ENCODE assay signal across 23 cellular contexts in the genomic region with DNA sequence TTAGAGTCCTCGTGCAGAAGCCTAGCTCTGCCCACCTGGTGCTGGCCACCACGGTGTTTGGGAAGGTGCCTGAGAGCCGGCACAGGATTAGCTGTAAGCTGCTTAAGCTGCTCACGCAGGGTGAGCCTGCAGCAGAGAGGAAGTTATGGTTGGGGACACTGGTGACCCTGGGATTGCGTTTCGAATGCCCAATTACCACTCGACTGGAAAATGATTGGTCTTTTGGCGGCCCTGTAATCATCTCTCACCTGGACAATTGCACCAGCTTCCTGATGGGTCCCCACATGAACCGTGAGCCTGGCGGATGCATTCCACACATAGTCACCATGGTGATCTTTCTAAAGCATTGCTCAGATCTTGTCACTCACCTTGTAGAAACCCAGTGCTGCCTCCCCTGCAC.
DNase-seq lines count a peak whose midpoint lies in the region; ATAC-seq, FAIRE-seq and TF ChIP-seq lines count a peak whose summit lies in the region.
"Had no signal": no experiment of that assay in that cellular context is flagged by ENCODE, and none has a peak within 500 bp of the region (broad histone marks: within the 10 kb centered on the region; RNA-seq: fewer than 3 reads in every experiment).

No MANE protein-coding gene starts in this region.

- TF ChIP-seq CTCF in HepG2 (CRISPR knock-in tag; IDR thresholded peaks at IDR 0.05), result no peak

- in situ Hi-C loops in HepG2 (cut with HindIII; ENCODE audit: extremely low pct_ligation_motif_present, low pct_unique_long_range_greater_than_20kb), result no loop called here

- CTCF ChIA-PET in HepG2 (lab: Yijun Ruan, JAX; ENCODE audit: low intra/inter-chr PET ratio, low total read pairs), result no interaction called here

- POLR2A ChIA-PET in HepG2 (lab: Yijun Ruan, JAX), result no interaction called here

- ATAC-seq in left lobe of liver, result no peak
- ATAC-seq in HepG2, result no peak
- no peak for ATAC-seq in HG02840 (IDR thresholded peaks at IDR 0.05; ENCODE audit: low FRiP score, unreplicated experiment)
- ATAC-seq: activated CD4-positive, alpha-beta T cell treated with anti-CD3 and anti-CD28 coated beads for 36 hours; left colon; natural killer cell; T-cell had no signal

- no peak overlapping the region for H3K4me2 ChIP-seq in HepG2 (ENCODE audit: low read depth, low read length)

- intact Hi-C loops in HepG2 (cut with micrococcal nuclease; ENCODE audit: unreplicated experiment), result no loop called here

- no TSS peak for BruUV-seq in HepG2 (replicated peaks; lab: Mats Ljungman, UMichigan)

- H3K27ac ChIP-seq in HepG2 (ENCODE audit: extremely low read length, insufficient read depth, low read length), result no peak overlapping the region
- H3K27ac ChIP-seq: uterus had no signal

- no peak overlapping the region for H2AFZ ChIP-seq in HepG2 (ENCODE audit: low read length)

- peaks cover 2 to 3% of the 10 kb centered on the region in 2 experiments; a peak in 2 of 5 replicates for H3K27me3 ChIP-seq in HepG2 (ENCODE audit: control insufficient read depth in 1 of 2, insufficient read depth in 2 of 2, low read length in 2 of 2)
- H3K27me3 ChIP-seq: dorsolateral prefrontal cortex, uterus had no signal

- H3K4me3 ChIP-seq in HepG2 (replicated peaks in 1 of 3; ENCODE audit: insufficient read depth in 1 of 3, low read depth in 2 of 3, low read length in 3 of 3), result no peak overlapping the region
- H3K4me3 ChIP-seq: dorsolateral prefrontal cortex, uterus had no signal

- no peak overlapping the region for H3K9ac ChIP-seq in HepG2 (ENCODE audit: insufficient read depth, low read depth, low read length)

- TF ChIP-seq EP300 in Ishikawa (IDR thresholded peaks at IDR 0.05; ENCODE audit: borderline replicate concordance) (no peak), HepG2 (IDR thresholded peaks at IDR 0.05; ENCODE audit: low read depth in 2 of 2, low read length in 2 of 2) (no peak), HepG2 (CRISPR knock-in tag; IDR thresholded peaks at IDR 0.05; ENCODE audit: borderline replicate concordance) (no peak)

- 19% methylated on average over 7 of the region's 10 CpGs for WGBS in HepG2 (ENCODE audit: low lambda C conversion rate)

- H3K4me1 ChIP-seq in HepG2 (ENCODE audit: insufficient read depth, low read length), result peaks cover 28% of the 10 kb centered on the region
- H3K4me1 ChIP-seq: uterus had no signal

- no peak for FAIRE-seq in HepG2 (lab: Jason Lieb, UNC)

- no peak for TF ChIP-seq RAD21 in Ishikawa (IDR thresholded peaks at IDR 0.05; ENCODE audit: low read depth)
- TF ChIP-seq RAD21 in HepG2 (CRISPR knock-in tag; IDR thresholded peaks at IDR 0.05), result no peak

- peak; percentile 72 for DNase-seq in NCI-H748 (lab: John Stamatoyannopoulos, UW; ENCODE audit: unreplicated experiment)
- peak; percentile 58 for DNase-seq in ecto neural progenitor cell (ENCODE audit: low spot score)
- peak; percentile 48 for DNase-seq in retina
- no peak for DNase-seq in left lobe of liver (ENCODE audit: low spot score)
- no peak for DNase-seq in HepG2 (ENCODE audit: low spot score)
- DNase-seq: activated CD4-positive, alpha-beta T cell treated with anti-CD3 and anti-CD28 coated beads for 36 hours; activated naive CD4-positive, alpha-beta T cell treated with anti-CD3 and anti-CD28 coated beads, Interleukin-2, amount 50 U/mL, for 16 hours; activated T-cell treated with anti-CD3 and anti-CD28 coated beads, Interleukin-2, amount 50 U/mL, for 48 hours; anterior cingulate cortex; CD4-positive, CD25-positive, alpha-beta regulatory T cell; DMS53; HFFc6; left colon; natural killer cell; NCI-H1105; NCI-H526 treated with DMSO at 0.1 percent for 48 hours; OCI-M1; Right ventricle myocardium superior; T-cell; uterus had no signal

- no peaks in the 10 kb centered on the region for H3K9me3 ChIP-seq in HepG2 (ENCODE audit: low read length)
- H3K9me3 ChIP-seq: uterus had no signal

- no peak for TF ChIP-seq POLR2A in HepG2 (IDR thresholded peaks at IDR 0.05; ENCODE audit: insufficient read depth in 1 of 2, low read depth in 2 of 2, low read length in 2 of 2)

- H3K36me3 ChIP-seq in HepG2 (replicated peaks in 1 of 2; ENCODE audit: control insufficient read depth in 1 of 2, insufficient read depth in 2 of 2, low read length in 2 of 2), result no peaks in the 10 kb centered on the region
- H3K36me3 ChIP-seq: uterus had no signal

- H3K79me2 ChIP-seq in HepG2 (ENCODE audit: insufficient read depth, low read length), result no peaks in the 10 kb centered on the region

- no peaks in the 10 kb centered on the region for H4K20me1 ChIP-seq in HepG2 (ENCODE audit: insufficient read depth, low read length)

TF ChIP-seq in Ishikawa, 13 proteins besides CTCF, POLR2A, EP300 and RAD21:
- TF ChIP-seq YY1 (IDR thresholded peaks at IDR 0.05; ENCODE audit: low read depth) (no peak), TEAD4 (IDR thresholded peaks at IDR 0.05) (peak; percentile 4; the same call in 1 of the 2 replicates), TCF12 (IDR thresholded peaks at IDR 0.05; ENCODE audit: low read depth) (0 out of 2 replicates have a peak, but pooled peaks have one; percentile 17)

TF ChIP-seq in HepG2, 621 proteins besides CTCF, POLR2A, EP300 and RAD21 (continues in another document):
- TF ChIP-seq, protein P1, sequence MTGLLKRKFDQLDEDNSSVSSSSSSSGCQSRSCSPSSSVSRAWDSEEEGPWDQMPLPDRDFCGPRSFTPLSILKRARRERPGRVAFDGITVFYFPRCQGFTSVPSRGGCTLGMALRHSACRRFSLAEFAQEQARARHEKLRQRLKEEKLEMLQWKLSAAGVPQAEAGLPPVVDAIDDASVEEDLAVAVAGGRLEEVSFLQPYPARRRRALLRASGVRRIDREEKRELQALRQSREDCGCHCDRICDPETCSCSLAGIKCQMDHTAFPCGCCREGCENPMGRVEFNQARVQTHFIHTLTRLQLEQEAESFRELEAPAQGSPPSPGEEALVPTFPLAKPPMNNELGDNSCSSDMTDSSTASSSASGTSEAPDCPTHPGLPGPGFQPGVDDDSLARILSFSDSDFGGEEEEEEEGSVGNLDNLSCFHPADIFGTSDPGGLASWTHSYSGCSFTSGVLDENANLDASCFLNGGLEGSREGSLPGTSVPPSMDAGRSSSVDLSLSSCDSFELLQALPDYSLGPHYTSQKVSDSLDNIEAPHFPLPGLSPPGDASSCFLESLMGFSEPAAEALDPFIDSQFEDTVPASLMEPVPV (CRISPR knock-in tag; IDR thresholded peaks at IDR 0.05), result no peak
- TF ChIP-seq TSC22D2 (CRISPR knock-in tag; IDR thresholded peaks at IDR 0.05; ENCODE audit: borderline replicate concordance) (no peak), CREM (IDR thresholded peaks at IDR 0.05) (no peak), CREM (CRISPR knock-in tag; IDR thresholded peaks at IDR 0.05) (no peak), ZNF678 (CRISPR knock-in tag; IDR thresholded peaks at IDR 0.05) (no peak), MAZ (IDR thresholded peaks at IDR 0.05; ENCODE audit: borderline replicate concordance, low read depth, low read length) (no peak), MAZ (CRISPR knock-in tag; IDR thresholded peaks at IDR 0.05; ENCODE audit: low read depth) (no peak), ZNF331 (CRISPR knock-in tag; IDR thresholded peaks at IDR 0.05) (no peak), ETS1 (CRISPR knock-in tag; IDR thresholded peaks at IDR 0.05) (no peak), HOXA7 (CRISPR knock-in tag; IDR thresholded peaks at IDR 0.05) (no peak), HNRNPH1 (optimal IDR thresholded peaks at IDR 0.05; ENCODE audit: low read depth, low read length) (no peak), HOMEZ (CRISPR knock-in tag; IDR thresholded peaks at IDR 0.05; ENCODE audit: low read depth) (no peak), ZNF562 (CRISPR knock-in tag; IDR thresholded peaks at IDR 0.05; ENCODE audit: borderline replicate concordance) (no peak), STAT5B (CRISPR knock-in tag; IDR thresholded peaks at IDR 0.05) (no peak), DNMT3B (CRISPR knock-in tag; conservative IDR thresholded peaks at IDR 0.05) (no peak), ZBTB7B (CRISPR knock-in tag; IDR thresholded peaks at IDR 0.05) (no peak), ZNF773 (CRISPR knock-in tag; IDR thresholded peaks at IDR 0.05; ENCODE audit: borderline replicate concordance) (no peak)
- TF ChIP-seq, protein P2, sequence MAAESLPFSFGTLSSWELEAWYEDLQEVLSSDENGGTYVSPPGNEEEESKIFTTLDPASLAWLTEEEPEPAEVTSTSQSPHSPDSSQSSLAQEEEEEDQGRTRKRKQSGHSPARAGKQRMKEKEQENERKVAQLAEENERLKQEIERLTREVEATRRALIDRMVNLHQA (CRISPR knock-in tag; IDR thresholded peaks at IDR 0.05), result no peak
- TF ChIP-seq, protein P3, sequence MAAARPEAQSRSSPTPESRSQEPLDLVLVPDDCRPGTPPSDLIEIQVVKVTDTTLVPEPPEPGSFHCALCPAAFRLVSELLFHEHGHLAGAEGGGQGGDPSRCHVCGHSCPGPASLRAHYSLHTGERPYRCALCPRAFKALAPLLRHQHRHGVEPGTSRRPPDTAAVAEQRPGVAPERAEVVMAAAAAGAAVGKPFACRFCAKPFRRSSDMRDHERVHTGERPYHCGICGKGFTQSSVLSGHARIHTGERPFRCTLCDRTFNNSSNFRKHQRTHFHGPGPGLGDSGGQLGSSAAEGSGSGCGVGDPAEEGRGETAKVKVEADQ (CRISPR knock-in tag; IDR thresholded peaks at IDR 0.05; ENCODE audit: borderline replicate concordance), result no peak

Comparison
In these comparisons a context has a peak if more than half of its experiments do, and no peak if none do; other contexts are left out.
1. DNase-seq: peak in NCI-H748 (single experiment), ecto neural progenitor cell (single experiment) and retina (single experiment); none in left lobe of liver (single experiment) and HepG2 (single experiment).